In the genomic region with DNA sequence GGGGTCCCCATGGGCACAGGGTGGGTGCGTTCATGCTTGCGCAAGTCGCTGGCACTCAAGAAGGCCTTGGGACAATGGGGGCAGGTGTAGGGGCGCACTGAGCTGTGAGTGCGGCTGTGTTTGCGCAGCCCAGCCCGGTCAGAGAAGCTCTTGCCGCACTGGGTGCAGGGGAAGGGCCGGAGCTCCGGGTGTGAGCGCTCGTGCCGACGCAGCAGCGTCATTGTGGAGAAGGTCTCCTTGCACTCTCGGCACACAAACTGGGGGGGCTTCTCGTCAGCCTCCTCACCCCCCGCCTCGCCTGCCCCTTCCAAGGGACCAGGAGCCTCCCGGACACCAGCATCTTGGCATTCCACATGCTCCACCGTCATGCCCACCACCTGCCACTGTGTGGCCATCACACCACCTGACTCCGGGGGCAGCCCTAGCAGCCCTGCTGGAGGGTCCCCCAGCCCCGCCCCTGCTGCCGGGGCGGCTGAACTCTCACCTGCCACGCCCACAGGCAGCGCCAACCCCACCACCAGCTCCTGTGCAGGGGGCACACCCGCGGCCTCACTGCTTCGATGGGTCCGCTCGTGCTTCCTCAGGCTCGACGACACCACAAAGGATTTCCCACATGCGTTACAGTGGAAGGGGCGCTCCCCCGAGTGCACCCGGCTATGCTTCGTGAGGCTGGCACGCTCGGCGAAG, we compare ENCODE assay signal across 17 cellular contexts. TPM values are rescaled to one million over a fixed set of nuclear protein-coding genes. Genes with fewer than 3 reads are reported as not detected.
DNase-seq lines count a peak whose midpoint lies in the region; ATAC-seq and TF ChIP-seq lines count a peak whose summit lies in the region.
"Had no signal": no experiment of that assay in that cellular context is flagged by ENCODE, and none has a peak within 500 bp of the region (broad histone marks: within the 10 kb centered on the region; RNA-seq: fewer than 3 reads in every experiment).

No MANE protein-coding gene starts in this region.

- no peak overlapping the region for H3K27ac ChIP-seq in endodermal cell (ENCODE audit: low read depth, low read length)

- peak overlapping the region in 1 of 2 donors; percentile 41 for H3K27ac Mint-ChIP-seq in effector memory CD8-positive, alpha-beta T cell
- no peak overlapping the region for H3K27ac Mint-ChIP-seq in endodermal cell
- H3K27ac Mint-ChIP-seq: B cell had no signal

- H3K9ac ChIP-seq in endodermal cell (ENCODE audit: extremely low read depth, low read length, poor library complexity, severe bottlenecking), result no peak overlapping the region
- H3K9ac ChIP-seq: SK-N-SH had no signal

- no peak for TF ChIP-seq CTCF in endodermal cell (conservative IDR thresholded peaks at IDR 0.05)

- no peaks in the 10 kb centered on the region; the same call in none of the 2 replicates for H3K36me3 ChIP-seq in H7 (replicated peaks; ENCODE audit: control insufficient read depth, insufficient read depth, low read length)
- peaks cover 28% of the 10 kb centered on the region for H3K36me3 ChIP-seq in endodermal cell (ENCODE audit: control insufficient read depth, insufficient read depth, low read length)

- H3K27me3 Mint-ChIP-seq in effector memory CD8-positive, alpha-beta T cell, result no peaks in the 10 kb centered on the region
- peaks cover 6% of the 10 kb centered on the region for H3K27me3 Mint-ChIP-seq in endodermal cell (ENCODE audit: insufficient read depth)
- H3K27me3 Mint-ChIP-seq: B cell had no signal

- WGBS in endodermal cell (ENCODE audit: insufficient coverage in 1 of 2, insufficient read length in 1 of 2), 2 experiments, result 96 to 100% methylated on average over 22 to 42 of the region's 42 CpGs

- peak overlapping the region; percentile 41 to 54 for H3K4me3 Mint-ChIP-seq in effector memory CD8-positive, alpha-beta T cell
- no peak overlapping the region for H3K4me3 Mint-ChIP-seq in endodermal cell
- H3K4me3 Mint-ChIP-seq: B cell, HFFc6 had no signal

- H3K4me1 Mint-ChIP-seq in effector memory CD8-positive, alpha-beta T cell (ENCODE audit: low read depth in 2 of 2), result peaks cover 32 to 38% of the 10 kb centered on the region in 2 donors
- peaks cover 4% of the 10 kb centered on the region for H3K4me1 Mint-ChIP-seq in endodermal cell

- H3K4me3 ChIP-seq in H7 (ENCODE audit: insufficient read depth, low read depth, low read length) (no peak overlapping the region), endodermal cell (ENCODE audit: low read length) (no peak overlapping the region)

- H3K36me3 Mint-ChIP-seq in effector memory CD8-positive, alpha-beta T cell (ENCODE audit: insufficient read depth), result peaks cover 51% of the 10 kb centered on the region
- H3K36me3 Mint-ChIP-seq in endodermal cell (ENCODE audit: low read depth), result peaks cover 50% of the 10 kb centered on the region

- no peaks in the 10 kb centered on the region for H3K9me3 ChIP-seq in endodermal cell (ENCODE audit: control insufficient read depth, low read length)
- H3K9me3 ChIP-seq: SK-N-SH had no signal

- H3K4me1 ChIP-seq in endodermal cell (ENCODE audit: control insufficient read depth, insufficient read depth, low read length), result peaks cover 5% of the 10 kb centered on the region

- H3K27me3 ChIP-seq in H7 (ENCODE audit: control insufficient read depth, insufficient read depth, low read length), result no peaks in the 10 kb centered on the region
- peaks cover 4% of the 10 kb centered on the region for H3K27me3 ChIP-seq in endodermal cell (ENCODE audit: control insufficient read depth, insufficient read depth, low read length, poor library complexity, severe bottlenecking)

- no peak for ATAC-seq in effector memory CD8-positive, alpha-beta T cell (replicated peaks)

- H3K9me3 Mint-ChIP-seq in effector memory CD8-positive, alpha-beta T cell, result no peaks in the 10 kb centered on the region
- H3K9me3 Mint-ChIP-seq in endodermal cell, result no peaks in the 10 kb centered on the region
- H3K9me3 Mint-ChIP-seq: HFFc6 had no signal

- DNase-seq in H7, result peak; percentile 61
- no peak for DNase-seq in effector memory CD8-positive, alpha-beta T cell
- DNase-seq in endodermal cell, result no peak
- no peak for DNase-seq in activated CD8-positive, alpha-beta memory T cell treated with anti-CD3 and anti-CD28 coated beads for 24 hours
- DNase-seq: COR-L47, DMS 273 treated with DMSO at 0.1 percent for 48 hours, DND-41, HFFc6, NCI-H1417 treated with DMSO at 0.1 percent for 48 hours, NCI-H187 treated with DMSO at 0.1 percent for 48 hours, NCI-H2227 treated with DMSO at 0.1 percent for 48 hours, NCI-H524, NCI-H82, OCI-M1, SHP77 treated with DMSO at 0.1 percent for 48 hours, SK-N-SH had no signal

RNA-seq across cellular contexts. Expression of a gene that starts 12.8 kb away (rescaled TPM):
- total RNA-seq in H7 (2014; rRNA removed; shearing (Covaris generic)), result 16.4 and 19.9 TPM in 2 replicates
- total RNA-seq in endodermal cell, result 10 to 100 TPM; 11.2 to 12.6 TPM
- polyA plus RNA-seq in endodermal cell (2013, experiment 1 of 2), result 9.8 TPM
- 11.6 TPM for polyA plus RNA-seq in endodermal cell (2013, experiment 2 of 2)

RNA-seq across cellular contexts. Expression of a gene that starts 13.0 kb away (rescaled TPM):
- total RNA-seq in H7 (2014; rRNA removed; shearing (Covaris generic)), result 28.8 and 30.0 TPM in 2 replicates
- total RNA-seq in endodermal cell, result 10 to 100 TPM; 24.9 to 29.2 TPM
- 16.2 TPM for polyA plus RNA-seq in endodermal cell (2013, experiment 1 of 2)
- polyA plus RNA-seq in endodermal cell (2013, experiment 2 of 2), result 15.9 TPM

RNA-seq across cellular contexts. Expression of a gene that starts 27.5 kb away (rescaled TPM):
- 1.3 and 4.5 TPM in 2 replicates for total RNA-seq in H7 (2014; rRNA removed; shearing (Covaris generic))
- 1 to 10 TPM; 1.7 to 2.8 TPM for total RNA-seq in endodermal cell
- polyA plus RNA-seq in endodermal cell (2013, experiment 1 of 2), result 4.1 TPM
- polyA plus RNA-seq in endodermal cell (2013, experiment 2 of 2), result 3.2 TPM

RNA-seq across cellular contexts. Expression of a gene that starts 27.9 kb away (rescaled TPM):
- total RNA-seq in H7 (2014; rRNA removed; shearing (Covaris generic)), result 13.6 and 14.2 TPM in 2 replicates
- 10 to 100 TPM; 34.4 to 37.6 TPM for total RNA-seq in endodermal cell
- 25.0 TPM for polyA plus RNA-seq in endodermal cell (2013, experiment 1 of 2)
- polyA plus RNA-seq in endodermal cell (2013, experiment 2 of 2), result 18.6 TPM

RNA-seq across cellular contexts. Expression of a gene that starts 33.3 kb away (rescaled TPM):
- total RNA-seq in H7 (2014; rRNA removed; shearing (Covaris generic)), result 127 and 135 TPM in 2 replicates
- total RNA-seq in endodermal cell, result 10 to 100 TPM; 53.7 to 63.0 TPM
- polyA plus RNA-seq in endodermal cell (2013, experiment 1 of 2), result 93.5 TPM
- 86.0 TPM for polyA plus RNA-seq in endodermal cell (2013, experiment 2 of 2)
